ENCODE assay signal across 29 cellular contexts in the genomic region with DNA sequence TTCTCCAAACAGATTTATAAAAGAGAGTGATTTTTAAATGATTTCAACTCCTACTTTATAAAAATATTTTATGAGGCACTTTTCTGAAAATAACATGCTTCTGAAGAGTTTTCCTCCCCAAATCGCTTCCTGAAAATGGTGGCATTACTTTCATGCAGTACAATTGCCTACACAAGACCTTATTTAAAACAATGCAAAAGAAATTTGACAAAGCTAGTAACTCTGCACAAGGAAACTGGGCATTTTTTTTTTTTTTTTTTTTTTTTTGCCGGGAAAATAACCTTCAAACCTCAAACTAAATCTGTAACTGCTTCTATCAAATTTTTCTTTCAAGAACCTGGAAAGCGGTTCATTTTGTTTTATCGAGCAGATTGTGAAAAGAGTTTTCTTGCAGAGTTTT.
DNase-seq lines count a peak whose midpoint lies in the region; ATAC-seq and TF ChIP-seq lines count a peak whose summit lies in the region.
"Had no signal": no experiment of that assay in that cellular context is flagged by ENCODE, and none has a peak within 500 bp of the region (broad histone marks: within the 10 kb centered on the region; RNA-seq: fewer than 3 reads in every experiment).

No MANE protein-coding gene starts in this region.

- intact Hi-C loops in A673 (cut with micrococcal nuclease; ENCODE audit: unreplicated experiment), result no loop called here

- H3K36me3 ChIP-seq in A673 (ENCODE audit: insufficient read depth, low read length, poor library complexity, severe bottlenecking) (no peaks in the 10 kb centered on the region), upper lobe of left lung (no peaks in the 10 kb centered on the region)
- H3K36me3 ChIP-seq: colonic mucosa, right atrium auricular region, uterus had no signal

- H3K4me1 Mint-ChIP-seq in neural crest cell (peaks cover 70% of the 10 kb centered on the region), glutamatergic neuron (ENCODE audit: low read depth, unreplicated experiment) (peaks cover 41% of the 10 kb centered on the region)
- H3K4me1 Mint-ChIP-seq: activated CD4-positive, alpha-beta T cell treated with anti-CD3 and anti-CD28 coated beads, Interleukin-2, amount 10 ng/mL, durations not matched to agents 24 days and 14 days; activated CD8-positive, alpha-beta memory T cell treated with anti-CD3 and anti-CD28 coated beads, Interleukin-2, amount 10 ng/mL, durations not matched to agents 7 days and 5 days; activated naive CD8-positive, alpha-beta T cell treated with anti-CD3 and anti-CD28 coated beads, Interleukin-2, amount 50 U/mL, for 24 hours; CD4-positive, CD25-positive, alpha-beta regulatory T cell had no signal

- H3K9me3 ChIP-seq in A673 (ENCODE audit: low read depth, low read length, poor library complexity, severe bottlenecking) (no peaks in the 10 kb centered on the region), upper lobe of left lung (no peaks in the 10 kb centered on the region)
- H3K9me3 ChIP-seq: colonic mucosa, right atrium auricular region, testis, uterus had no signal

- H3K27ac ChIP-seq in A673 (ENCODE audit: low read depth, low read length, poor library complexity, severe bottlenecking) (peak overlapping the region; percentile 57), angular gyrus (ENCODE audit: low read depth, low read length) (peak overlapping the region; percentile 48), upper lobe of left lung (no peak overlapping the region)
- H3K27ac ChIP-seq: colonic mucosa, KMS-11, parathyroid adenoma, right atrium auricular region, testis, uterus had no signal

- H3K9me3 Mint-ChIP-seq in neural crest cell (no peaks in the 10 kb centered on the region), glutamatergic neuron (ENCODE audit: unreplicated experiment) (peaks cover 5% of the 10 kb centered on the region)
- H3K9me3 Mint-ChIP-seq: activated CD4-positive, alpha-beta T cell treated with anti-CD3 and anti-CD28 coated beads, Interleukin-2, amount 10 ng/mL, durations not matched to agents 24 days and 14 days; activated naive CD8-positive, alpha-beta T cell treated with anti-CD3 and anti-CD28 coated beads, Interleukin-2, amount 50 U/mL, for 24 hours had no signal

- ATAC-seq in upper lobe of left lung (ENCODE audit: low FRiP score in 2 of 2) (no peak), GM21360 (IDR thresholded peaks at IDR 0.05; ENCODE audit: unreplicated experiment) (no peak)
- ATAC-seq: activated CD8-positive, alpha-beta memory T cell treated with anti-CD3 and anti-CD28 coated beads, Interleukin-2, amount 10 ng/mL, durations not matched to agents 7 days and 5 days; activated naive CD8-positive, alpha-beta T cell treated with anti-CD3 and anti-CD28 coated beads, Interleukin-2, amount 50 U/mL, for 24 hours; activated T-cell treated with anti-CD3 and anti-CD28 coated beads, Interleukin-2, amount 50 U/mL, for 4 hours; natural killer cell treated with Interleukin-12 subunit alpha and Interleukin-12 subunit beta and Interleukin-15 and Interleukin-18, amount 100 ng/mL, for 72 hours had no signal

- peak overlapping the region; percentile 72 for H3K4me3 Mint-ChIP-seq in neural crest cell
- H3K4me3 Mint-ChIP-seq in glutamatergic neuron (ENCODE audit: unreplicated experiment), result no peak overlapping the region
- H3K4me3 Mint-ChIP-seq: activated CD4-positive, alpha-beta T cell treated with anti-CD3 and anti-CD28 coated beads, Interleukin-2, amount 10 ng/mL, durations not matched to agents 24 days and 14 days; activated CD8-positive, alpha-beta memory T cell treated with anti-CD3 and anti-CD28 coated beads, Interleukin-2, amount 10 ng/mL, durations not matched to agents 7 days and 5 days; activated naive CD8-positive, alpha-beta T cell treated with anti-CD3 and anti-CD28 coated beads, Interleukin-2, amount 50 U/mL, for 24 hours; activated T-cell treated with anti-CD3 and anti-CD28 coated beads, Interleukin-2, amount 50 U/mL, for 4 hours; CD4-positive, CD25-positive, alpha-beta regulatory T cell; natural killer cell treated with Interleukin-12 subunit alpha and Interleukin-12 subunit beta and Interleukin-15 and Interleukin-18, amount 100 ng/mL, for 72 hours had no signal

- DNase-seq in A673 (ENCODE audit: low spot score), result no peak
- peak; percentile 69 for DNase-seq in globus pallidus (ENCODE audit: low spot score)
- no peak for DNase-seq in neural crest cell (ENCODE audit: low read depth, low spot score)
- no peak for DNase-seq in glutamatergic neuron
- DNase-seq in upper lobe of left lung, result no peak
- DNase-seq in activated gamma-delta T cell (lab: John Stamatoyannopoulos, UW), result no peak
- DNase-seq: activated CD4-positive, alpha-beta T cell treated with anti-CD3 and anti-CD28 coated beads, Interleukin-2, amount 10 ng/mL, durations not matched to agents 24 days and 14 days; activated CD8-positive, alpha-beta memory T cell treated with anti-CD3 and anti-CD28 coated beads, Interleukin-2, amount 10 ng/mL, durations not matched to agents 7 days and 5 days; activated naive CD8-positive, alpha-beta T cell treated with anti-CD3 and anti-CD28 coated beads, Interleukin-2, amount 50 U/mL, for 24 hours; activated T-cell treated with anti-CD3 and anti-CD28 coated beads, Interleukin-2, amount 50 U/mL, for 4 hours; CD4-positive, CD25-positive, alpha-beta regulatory T cell; colonic mucosa; effector memory CD4-positive, alpha-beta T cell; erythroblast; MM.1S; NCI-H1105 treated with DMSO at 0.1 percent for 48 hours; NCI-H1930; NCI-H2171 treated with DMSO at 0.1 percent for 48 hours; NCI-H510A; stimulated activated naive CD4-positive, alpha-beta T cell; testis; uterus had no signal

- H3K4me1 ChIP-seq in A673 (ENCODE audit: insufficient read depth, low read length, poor library complexity, severe bottlenecking) (peaks cover 30% of the 10 kb centered on the region), upper lobe of left lung (no peaks in the 10 kb centered on the region)
- H3K4me1 ChIP-seq: colonic mucosa, parathyroid adenoma, right atrium auricular region, testis, uterus had no signal

- TF ChIP-seq CTCF in A673 (conservative IDR thresholded peaks at IDR 0.05; ENCODE audit: low read depth, low read length) (no peak), neural crest cell (conservative IDR thresholded peaks at IDR 0.05) (no peak), glutamatergic neuron (IDR thresholded peaks at IDR 0.05; ENCODE audit: partially characterized antibody, unreplicated experiment) (no peak), upper lobe of left lung (IDR thresholded peaks at IDR 0.05) (no peak)

- POLR2A ChIA-PET in A673 (lab: Charles Lee; ENCODE audit: low non-redundant PET), result no interaction called here

- CTCF ChIA-PET in A673 (lab: Charles Lee), result interaction anchor here (0.7 kb wide), 1 partner anchor 10 kb away, joined by 11 read pairs; no protein-coding TSS in a partner anchor

- TF ChIP-seq EP300 in upper lobe of left lung (IDR thresholded peaks at IDR 0.05), result no peak

- H3K27ac Mint-ChIP-seq in neural crest cell (ENCODE audit: unreplicated experiment) (peak overlapping the region; percentile 58), glutamatergic neuron (ENCODE audit: unreplicated experiment) (no peak overlapping the region)
- H3K27ac Mint-ChIP-seq: activated CD4-positive, alpha-beta T cell treated with anti-CD3 and anti-CD28 coated beads, Interleukin-2, amount 10 ng/mL, durations not matched to agents 24 days and 14 days; activated CD8-positive, alpha-beta memory T cell treated with anti-CD3 and anti-CD28 coated beads, Interleukin-2, amount 10 ng/mL, durations not matched to agents 7 days and 5 days; activated naive CD8-positive, alpha-beta T cell treated with anti-CD3 and anti-CD28 coated beads, Interleukin-2, amount 50 U/mL, for 24 hours; CD4-positive, CD25-positive, alpha-beta regulatory T cell; natural killer cell treated with Interleukin-12 subunit alpha and Interleukin-12 subunit beta and Interleukin-15 and Interleukin-18, amount 100 ng/mL, for 72 hours had no signal

- H3K36me3 Mint-ChIP-seq in neural crest cell (ENCODE audit: low read depth) (no peaks in the 10 kb centered on the region), glutamatergic neuron (ENCODE audit: unreplicated experiment) (no peaks in the 10 kb centered on the region)
- H3K36me3 Mint-ChIP-seq: activated CD8-positive, alpha-beta memory T cell treated with anti-CD3 and anti-CD28 coated beads, Interleukin-2, amount 10 ng/mL, durations not matched to agents 7 days and 5 days; CD4-positive, CD25-positive, alpha-beta regulatory T cell had no signal

- WGBS in upper lobe of left lung, 2 donors, result 32 to 34% methylated on average over 4 of the region's 4 CpGs

- no peak overlapping the region for H3K4me3 ChIP-seq in A673 (ENCODE audit: low read depth, low read length, poor library complexity, severe bottlenecking)
- H3K4me3 ChIP-seq in upper lobe of left lung, result no peak overlapping the region
- H3K4me3 ChIP-seq: colonic mucosa, right atrium auricular region, smooth muscle cell, testis, uterus had no signal

- no peak for TF ChIP-seq POLR2A in upper lobe of left lung (IDR thresholded peaks at IDR 0.05)

- H3K27me3 ChIP-seq in A673 (replicated peaks; ENCODE audit: insufficient read depth, low read depth, low read length, poor library complexity) (no peaks in the 10 kb centered on the region), upper lobe of left lung (no peaks in the 10 kb centered on the region)
- H3K27me3 ChIP-seq: colonic mucosa, right atrium auricular region, testis, uterus had no signal

- no TSS peak for BruUV-seq in A673 (replicated peaks; lab: Mats Ljungman, UMichigan)

- H3K27me3 Mint-ChIP-seq in neural crest cell (ENCODE audit: low read depth) (no peaks in the 10 kb centered on the region), glutamatergic neuron (ENCODE audit: unreplicated experiment) (peaks cover 4% of the 10 kb centered on the region)

Comparison
In these comparisons a context has a peak if more than half of its experiments do, and no peak if none do; other contexts are left out.
1. H3K27ac ChIP-seq: peak in A673 (single experiment) and angular gyrus (single experiment); none in upper lobe of left lung (0 of 4).